ENCODE assay signal across 38 cellular contexts in genomic region chr13:90615767-90616166, GRCh38.
"Had no signal": no experiment of that assay in that cellular context is flagged by ENCODE, and none has a peak within 500 bp of the region (broad histone marks: within the 10 kb centered on the region; RNA-seq: fewer than 3 reads in every experiment).

No MANE protein-coding gene starts in this region.

- FAIRE-seq: astrocyte, bronchial epithelial cell, colon had no signal

- H3K4me3 Mint-ChIP-seq: activated naive CD4-positive, alpha-beta T cell treated with anti-CD3 and anti-CD28 coated beads for 36 hours; activated naive CD4-positive, alpha-beta T cell treated with anti-CD3 and anti-CD28 coated beads, Interleukin-2, amount 10 ng/mL, durations not matched to agents 7 days and 5 days; activated naive CD4-positive, alpha-beta T cell treated with anti-CD3 and anti-CD28 coated beads, Interleukin-2, amount 50 U/mL, for 24 hours; activated naive CD8-positive, alpha-beta T cell; activated naive CD8-positive, alpha-beta T cell treated with anti-CD3 and anti-CD28 coated beads for 36 hours; activated naive CD8-positive, alpha-beta T cell treated with anti-CD3 and anti-CD28 coated beads, Interleukin-2, amount 10 ng/mL, durations not matched to agents 7 days and 5 days; activated naive CD8-positive, alpha-beta T cell treated with anti-CD3 and anti-CD28 coated beads, Interleukin-2, amount 50 U/mL, for 24 hours; activated T-cell treated with anti-CD3 and anti-CD28 coated beads, Interleukin-2, amount 50 U/mL, for 24 hours; activated T-cell treated with anti-CD3 and anti-CD28 coated beads, Interleukin-2, amount 50 U/mL, for 4 hours; activated T-cell treated with anti-CD3 and anti-CD28 coated beads, Interleukin-2, amount 50 U/mL, for 72 hours; activated T-helper 1 cell treated with anti-CD3 and anti-CD28 coated beads, Interleukin-12 subunit alpha, Interleukin-12 subunit beta, Interleukin-2, Interleukin-4 antibody, amounts not matched to agents 30 ng/mL and 10 ng/mL and 1 ng/mL, durations not matched to agents 14 hours and 24 hours and 36 hours; activated T-helper 17 cell treated with anti-CD3 and anti-CD28 coated beads, Interleukin-2, amount 50 U/mL, for 72 hours; brain; central memory CD8-positive, alpha-beta T cell had no signal

- H3K9me3 Mint-ChIP-seq: activated T-cell treated with anti-CD3 and anti-CD28 coated beads, Interleukin-2, amount 50 U/mL, for 24 hours had no signal

- H3K4me3 ChIP-seq: adrenal gland, ascending aorta, body of pancreas, breast epithelium, cardiac muscle cell had no signal

- H3K27me3 Mint-ChIP-seq: activated naive CD4-positive, alpha-beta T cell treated with anti-CD3 and anti-CD28 coated beads, Interleukin-2, amount 10 ng/mL, durations not matched to agents 7 days and 5 days; activated naive CD4-positive, alpha-beta T cell treated with anti-CD3 and anti-CD28 coated beads, Interleukin-2, amount 50 U/mL, for 24 hours; activated naive CD8-positive, alpha-beta T cell; activated naive CD8-positive, alpha-beta T cell treated with anti-CD3 and anti-CD28 coated beads for 36 hours; activated naive CD8-positive, alpha-beta T cell treated with anti-CD3 and anti-CD28 coated beads, Interleukin-2, amount 10 ng/mL, durations not matched to agents 7 days and 5 days; activated naive CD8-positive, alpha-beta T cell treated with anti-CD3 and anti-CD28 coated beads, Interleukin-2, amount 50 U/mL, for 24 hours; activated T-cell treated with anti-CD3 and anti-CD28 coated beads, Interleukin-2, amount 50 U/mL, for 24 hours; activated T-helper 17 cell treated with anti-CD3 and anti-CD28 coated beads, Interleukin-2, amount 50 U/mL, for 72 hours; brain; central memory CD8-positive, alpha-beta T cell had no signal

- H3K9me3 ChIP-seq: adrenal gland, ascending aorta, body of pancreas had no signal

- H3K27ac Mint-ChIP-seq: activated naive CD4-positive, alpha-beta T cell treated with anti-CD3 and anti-CD28 coated beads for 36 hours; activated naive CD4-positive, alpha-beta T cell treated with anti-CD3 and anti-CD28 coated beads, Interleukin-2, amount 10 ng/mL, durations not matched to agents 7 days and 5 days; activated naive CD4-positive, alpha-beta T cell treated with anti-CD3 and anti-CD28 coated beads, Interleukin-2, amount 50 U/mL, for 24 hours; activated naive CD4-positive, alpha-beta T cell treated with anti-CD3 and anti-CD28 coated beads, Interleukin-2, amount 50 U/mL, for 72 hours; activated naive CD8-positive, alpha-beta T cell; activated naive CD8-positive, alpha-beta T cell treated with anti-CD3 and anti-CD28 coated beads for 36 hours; activated naive CD8-positive, alpha-beta T cell treated with anti-CD3 and anti-CD28 coated beads, Interleukin-2, amount 10 ng/mL, durations not matched to agents 7 days and 5 days; activated naive CD8-positive, alpha-beta T cell treated with anti-CD3 and anti-CD28 coated beads, Interleukin-2, amount 50 U/mL, for 24 hours; activated T-cell treated with anti-CD3 and anti-CD28 coated beads, Interleukin-2, amount 50 U/mL, for 24 hours; activated T-cell treated with anti-CD3 and anti-CD28 coated beads, Interleukin-2, amount 50 U/mL, for 72 hours; activated T-helper 1 cell treated with anti-CD3 and anti-CD28 coated beads, Interleukin-12 subunit alpha, Interleukin-12 subunit beta, Interleukin-2, Interleukin-4 antibody, amounts not matched to agents 30 ng/mL and 10 ng/mL and 1 ng/mL, durations not matched to agents 14 hours and 24 hours and 36 hours; activated T-helper 17 cell treated with anti-CD3 and anti-CD28 coated beads, Interleukin-2, amount 50 U/mL, for 72 hours; activated T-helper 2 cell treated with anti-CD3 and anti-CD28 coated beads, Interferon-gamma antibody, Interleukin-2, Interleukin-4, amounts not matched to agents 10 μg/mL and 5 μg/mL and 100 μg/mL, durations not matched to agents 14 hours and 24 hours and 36 hours; brain had no signal

- H3K27ac ChIP-seq: adrenal gland, ascending aorta, body of pancreas, brain microvascular endothelial cell, breast epithelium, cardiac muscle cell had no signal

- H3K36me3 ChIP-seq: adrenal gland, ascending aorta, brain microvascular endothelial cell, breast epithelium, cardiac muscle cell had no signal

- H3K4me1 ChIP-seq: adrenal gland, ascending aorta, body of pancreas, breast epithelium had no signal

- H3K36me3 Mint-ChIP-seq: activated naive CD4-positive, alpha-beta T cell treated with anti-CD3 and anti-CD28 coated beads, Interleukin-2, amount 10 ng/mL, durations not matched to agents 7 days and 5 days; activated naive CD4-positive, alpha-beta T cell treated with anti-CD3 and anti-CD28 coated beads, Interleukin-2, amount 50 U/mL, for 24 hours; activated naive CD8-positive, alpha-beta T cell; activated naive CD8-positive, alpha-beta T cell treated with anti-CD3 and anti-CD28 coated beads for 36 hours; activated naive CD8-positive, alpha-beta T cell treated with anti-CD3 and anti-CD28 coated beads, Interleukin-2, amount 10 ng/mL, durations not matched to agents 7 days and 5 days; brain had no signal

- ATAC-seq: activated naive CD4-positive, alpha-beta T cell treated with anti-CD3 and anti-CD28 coated beads, Interleukin-2, amount 50 U/mL, for 72 hours; activated naive CD8-positive, alpha-beta T cell treated with anti-CD3 and anti-CD28 coated beads, Interleukin-2, amount 50 U/mL, for 24 hours; activated T-cell treated with anti-CD3 and anti-CD28 coated beads, Interleukin-2, amount 50 U/mL, for 72 hours; activated T-helper 17 cell treated with anti-CD3 and anti-CD28 coated beads, Interleukin-2, amount 50 U/mL, for 72 hours; body of pancreas had no signal

- DNase-seq: activated effector memory CD4-positive, alpha-beta T cell treated with anti-CD3 and anti-CD28 coated beads, Interleukin-2, amount 50 U/mL, for 16 hours; activated effector memory CD4-positive, alpha-beta T cell treated with Interleukin-2 at 50 U/mL for 16 hours; activated gamma-delta T cell; activated naive CD4-positive, alpha-beta T cell; activated naive CD4-positive, alpha-beta T cell treated with anti-CD3 and anti-CD28 coated beads for 36 hours; activated naive CD4-positive, alpha-beta T cell treated with anti-CD3 and anti-CD28 coated beads, Interleukin-2, amount 10 ng/mL, durations not matched to agents 7 days and 5 days; activated naive CD4-positive, alpha-beta T cell treated with anti-CD3 and anti-CD28 coated beads, Interleukin-2, amount 50 U/mL, for 16 hours; activated naive CD4-positive, alpha-beta T cell treated with Interleukin-2 at 50 U/mL for 16 hours; activated naive CD8-positive, alpha-beta T cell treated with anti-CD3 and anti-CD28 coated beads for 36 hours; activated naive CD8-positive, alpha-beta T cell treated with anti-CD3 and anti-CD28 coated beads, Interleukin-2, amount 10 ng/mL, durations not matched to agents 7 days and 5 days; activated naive CD8-positive, alpha-beta T cell treated with anti-CD3 and anti-CD28 coated beads, Interleukin-2, amount 50 U/mL, for 24 hours; activated T-cell treated with anti-CD3 and anti-CD28 coated beads, Interleukin-2, amount 50 U/mL, for 24 hours; activated T-cell treated with anti-CD3 and anti-CD28 coated beads, Interleukin-2, amount 50 U/mL, for 4 hours; activated T-cell treated with anti-CD3 and anti-CD28 coated beads, Interleukin-2, amount 50 U/mL, for 48 hours; activated T-cell treated with anti-CD3 and anti-CD28 coated beads, Interleukin-2, amount 50 U/mL, for 72 hours; adrenal gland; amniotic stem cell; amygdala; anterior cingulate cortex; body of pancreas; brain microvascular endothelial cell; caudate nucleus; central memory CD4-positive, alpha-beta T cell; cerebellar nuclear complex had no signal

- H3K27me3 ChIP-seq: adrenal gland, ascending aorta, body of pancreas, brain microvascular endothelial cell, breast epithelium had no signal

- H3K4me1 Mint-ChIP-seq: activated naive CD4-positive, alpha-beta T cell treated with anti-CD3 and anti-CD28 coated beads, Interleukin-2, amount 10 ng/mL, durations not matched to agents 7 days and 5 days; activated naive CD4-positive, alpha-beta T cell treated with anti-CD3 and anti-CD28 coated beads, Interleukin-2, amount 50 U/mL, for 24 hours; activated naive CD8-positive, alpha-beta T cell treated with anti-CD3 and anti-CD28 coated beads for 36 hours; activated naive CD8-positive, alpha-beta T cell treated with anti-CD3 and anti-CD28 coated beads, Interleukin-2, amount 10 ng/mL, durations not matched to agents 7 days and 5 days; activated naive CD8-positive, alpha-beta T cell treated with anti-CD3 and anti-CD28 coated beads, Interleukin-2, amount 50 U/mL, for 24 hours; activated T-helper 17 cell treated with anti-CD3 and anti-CD28 coated beads, Interleukin-2, amount 50 U/mL, for 72 hours; central memory CD8-positive, alpha-beta T cell had no signal
